11 cellular contexts compared by ENCODE assay signal in genomic region chr3:136817448-136817847, GRCh38. TPM values are rescaled to one million over a fixed set of nuclear protein-coding genes. Genes with fewer than 3 reads are reported as not detected.
DNase-seq lines count a peak whose midpoint lies in the region; ATAC-seq, FAIRE-seq and TF ChIP-seq lines count a peak whose summit lies in the region.
"Had no signal": no experiment of that assay in that cellular context is flagged by ENCODE, and none has a peak within 500 bp of the region (broad histone marks: within the 10 kb centered on the region; RNA-seq: fewer than 3 reads in every experiment).

No MANE protein-coding gene starts in this region.

- H4K20me1 ChIP-seq in astrocyte (ENCODE audit: insufficient read depth, low read length): peaks cover 24% of the 10 kb centered on the region

- peaks cover 15% of the 10 kb centered on the region for H3K4me1 ChIP-seq in astrocyte (ENCODE audit: insufficient read depth, low read length)

- H3K4me3 Mint-ChIP-seq in activated naive CD8-positive, alpha-beta T cell treated with anti-CD3 and anti-CD28 coated beads, Interleukin-2, amount 10 ng/mL, durations not matched to agents 7 days and 5 days: peak overlapping the region; percentile 82
- no peak overlapping the region for H3K4me3 Mint-ChIP-seq in activated naive CD8-positive, alpha-beta T cell treated with anti-CD3 and anti-CD28 coated beads for 36 hours
- H3K4me3 Mint-ChIP-seq in astrocyte (ENCODE audit: unreplicated experiment) (no peak overlapping the region), CD14-positive monocyte (peak overlapping the region in 1 of 2 donors; percentile 46)

- H3K27me3 Mint-ChIP-seq in activated naive CD8-positive, alpha-beta T cell treated with anti-CD3 and anti-CD28 coated beads, Interleukin-2, amount 10 ng/mL, durations not matched to agents 7 days and 5 days: peaks cover 34% of the 10 kb centered on the region
- peaks cover 46% of the 10 kb centered on the region for H3K27me3 Mint-ChIP-seq in activated naive CD8-positive, alpha-beta T cell treated with anti-CD3 and anti-CD28 coated beads for 36 hours
- H3K27me3 Mint-ChIP-seq in astrocyte (ENCODE audit: low read depth, unreplicated experiment) (no peaks in the 10 kb centered on the region), CD14-positive monocyte (ENCODE audit: low read depth in 3 of 3) (peaks cover 38 to 59% (median 40%) of the 10 kb centered on the region in 3 donors)

- no peaks in the 10 kb centered on the region for H3K36me3 Mint-ChIP-seq in activated naive CD8-positive, alpha-beta T cell treated with anti-CD3 and anti-CD28 coated beads, Interleukin-2, amount 10 ng/mL, durations not matched to agents 7 days and 5 days
- peaks cover 4% of the 10 kb centered on the region for H3K36me3 Mint-ChIP-seq in activated naive CD8-positive, alpha-beta T cell treated with anti-CD3 and anti-CD28 coated beads for 36 hours
- H3K36me3 Mint-ChIP-seq in astrocyte (ENCODE audit: low read depth, unreplicated experiment) (no peaks in the 10 kb centered on the region), CD14-positive monocyte (peaks cover 3 to 6% of the 10 kb centered on the region in 2 donors)

- no peaks in the 10 kb centered on the region for H3K9me3 Mint-ChIP-seq in activated naive CD8-positive, alpha-beta T cell treated with anti-CD3 and anti-CD28 coated beads, Interleukin-2, amount 10 ng/mL, durations not matched to agents 7 days and 5 days
- peaks cover under 1% of the 10 kb centered on the region for H3K9me3 Mint-ChIP-seq in activated naive CD8-positive, alpha-beta T cell treated with anti-CD3 and anti-CD28 coated beads for 36 hours
- H3K9me3 Mint-ChIP-seq in astrocyte (ENCODE audit: unreplicated experiment) (no peaks in the 10 kb centered on the region), CD14-positive monocyte (peaks cover 0 to 23% (median 11%) of the 10 kb centered on the region in 7 donors)
- H3K9me3 Mint-ChIP-seq: activated naive CD4-positive, alpha-beta T cell treated with anti-CD3 and anti-CD28 coated beads for 36 hours had no signal

- no peak for ATAC-seq in activated naive CD8-positive, alpha-beta T cell treated with anti-CD3 and anti-CD28 coated beads, Interleukin-2, amount 10 ng/mL, durations not matched to agents 7 days and 5 days (ENCODE audit: low read depth)
- no peak for ATAC-seq in GM18909 (IDR thresholded peaks at IDR 0.05; ENCODE audit: poor library complexity, unreplicated experiment)

- H3K27me3 ChIP-seq in astrocyte (ENCODE audit: insufficient read depth, low read length): no peaks in the 10 kb centered on the region
- H3K27me3 ChIP-seq: suprapubic skin had no signal

- H3K27ac ChIP-seq in astrocyte (ENCODE audit: low read depth, low read length): peak overlapping the region; percentile 22
- H3K27ac ChIP-seq: suprapubic skin had no signal

- FAIRE-seq in astrocyte (lab: Jason Lieb, UNC): no peak

- no peaks in the 10 kb centered on the region for H3K9me3 ChIP-seq in astrocyte (ENCODE audit: insufficient read depth, low read depth, low read length)
- H3K9me3 ChIP-seq: suprapubic skin had no signal

- H3K36me3 ChIP-seq in astrocyte (ENCODE audit: insufficient read depth, low read length): no peaks in the 10 kb centered on the region
- H3K36me3 ChIP-seq: suprapubic skin had no signal

- H3K9ac ChIP-seq in astrocyte (ENCODE audit: low read length): peak overlapping the region; percentile 15

- peaks cover 19% of the 10 kb centered on the region for H3K4me1 Mint-ChIP-seq in activated naive CD8-positive, alpha-beta T cell treated with anti-CD3 and anti-CD28 coated beads, Interleukin-2, amount 10 ng/mL, durations not matched to agents 7 days and 5 days
- peaks cover 18% of the 10 kb centered on the region for H3K4me1 Mint-ChIP-seq in activated naive CD8-positive, alpha-beta T cell treated with anti-CD3 and anti-CD28 coated beads for 36 hours
- H3K4me1 Mint-ChIP-seq in astrocyte (ENCODE audit: low read depth, unreplicated experiment) (peaks cover 10% of the 10 kb centered on the region), CD14-positive monocyte (peaks cover 19% of the 10 kb centered on the region)

- DNase-seq in activated naive CD8-positive, alpha-beta T cell treated with anti-CD3 and anti-CD28 coated beads, Interleukin-2, amount 10 ng/mL, durations not matched to agents 7 days and 5 days: no peak
- DNase-seq in activated naive CD8-positive, alpha-beta T cell treated with anti-CD3 and anti-CD28 coated beads for 36 hours: no peak
- DNase-seq in astrocyte (ENCODE audit: low read depth) (peak; percentile 7), left kidney (ENCODE audit: low read depth, low spot score) (peak; percentile 21), CD14-positive monocyte (ENCODE audit: low spot score) (no peak), 8988T (no peak)
- DNase-seq in stimulated activated naive CD4-positive, alpha-beta T cell (lab: John Stamatoyannopoulos, UW): no peak

- peaks cover 30% of the 10 kb centered on the region for H3K79me2 ChIP-seq in astrocyte (ENCODE audit: insufficient read depth, low read length)

- intact Hi-C loops in CD14-positive monocyte (cut with micrococcal nuclease): no loop called here

- H2AFZ ChIP-seq in astrocyte (ENCODE audit: low read depth, low read length): no peak overlapping the region

- POLR2A ChIA-PET in activated naive CD8-positive, alpha-beta T cell treated with anti-CD3 and anti-CD28 coated beads, Interleukin-2, amount 10 ng/mL, durations not matched to agents 7 days and 5 days (lab: Charles Lee): no interaction called here

- H3K27ac Mint-ChIP-seq in activated naive CD8-positive, alpha-beta T cell treated with anti-CD3 and anti-CD28 coated beads, Interleukin-2, amount 10 ng/mL, durations not matched to agents 7 days and 5 days: no peak overlapping the region
- H3K27ac Mint-ChIP-seq in activated naive CD8-positive, alpha-beta T cell treated with anti-CD3 and anti-CD28 coated beads for 36 hours: no peak overlapping the region
- no peak overlapping the region for H3K27ac Mint-ChIP-seq in astrocyte (ENCODE audit: unreplicated experiment)
- H3K27ac Mint-ChIP-seq in CD14-positive monocyte: no peak overlapping the region
- H3K27ac Mint-ChIP-seq: activated naive CD4-positive, alpha-beta T cell treated with anti-CD3 and anti-CD28 coated beads for 36 hours; T-helper 1 cell treated with Interleukin-12 subunit alpha and Interleukin-12 subunit beta and Interleukin-4 antibody, amounts not matched to agents 30 μg/mL and 1 μg/mL, for 36 hours had no signal

- H3K4me3 ChIP-seq in astrocyte (ENCODE audit: insufficient read depth, low read depth, low read length): no peak overlapping the region

- peak overlapping the region; percentile 95 for H3K4me2 ChIP-seq in astrocyte (ENCODE audit: low read length)

- TF ChIP-seq CTCF in astrocyte (IDR thresholded peaks at IDR 0.05; ENCODE audit: insufficient read depth, low read depth, low read length) (no peak), CD14-positive monocyte (IDR thresholded peaks at IDR 0.05) (no peak)

RNA-seq across cellular contexts. Expression of gene SLC35G2, which starts 1.5 kb away (rescaled TPM):
- under 1 TPM; 0.19 to 0.28 TPM for total RNA-seq in activated naive CD8-positive, alpha-beta T cell treated with anti-CD3 and anti-CD28 coated beads, Interleukin-2, amount 10 ng/mL, durations not matched to agents 7 days and 5 days
- 1 to 10 TPM; 1.9 to 2.3 TPM for total RNA-seq in activated naive CD8-positive, alpha-beta T cell treated with anti-CD3 and anti-CD28 coated beads for 36 hours
- 9.4 and 10.1 TPM in 2 replicates for total RNA-seq in astrocyte
- not detected for polyA plus RNA-seq in CD14-positive monocyte

RNA-seq across cellular contexts. Expression of gene NCK1, which starts 44.6 kb away (rescaled TPM):
- total RNA-seq in activated naive CD8-positive, alpha-beta T cell treated with anti-CD3 and anti-CD28 coated beads, Interleukin-2, amount 10 ng/mL, durations not matched to agents 7 days and 5 days: 10 to 100 TPM; 37.2 to 42.2 TPM
- 10 to 100 TPM; 25.5 to 27.7 TPM for total RNA-seq in activated naive CD8-positive, alpha-beta T cell treated with anti-CD3 and anti-CD28 coated beads for 36 hours
- 43.7 and 48.6 TPM in 2 replicates for total RNA-seq in astrocyte
- polyA plus RNA-seq in CD14-positive monocyte: 10 to 100 TPM; 22.8 to 28.8 TPM

Comparison
In these comparisons a context has a peak if more than half of its experiments do, and no peak if none do; other contexts are left out.
1. DNase-seq: peak in astrocyte (single experiment) and left kidney (single experiment); none in activated naive CD8-positive, alpha-beta T cell treated with anti-CD3 and anti-CD28 coated beads, Interleukin-2, amount 10 ng/mL, durations not matched to agents 7 days and 5 days (single experiment), activated naive CD8-positive, alpha-beta T cell treated with anti-CD3 and anti-CD28 coated beads for 36 hours (single experiment), stimulated activated naive CD4-positive, alpha-beta T cell (0 of 6), CD14-positive monocyte (single experiment) and 8988T (single experiment).